In the genomic region with DNA sequence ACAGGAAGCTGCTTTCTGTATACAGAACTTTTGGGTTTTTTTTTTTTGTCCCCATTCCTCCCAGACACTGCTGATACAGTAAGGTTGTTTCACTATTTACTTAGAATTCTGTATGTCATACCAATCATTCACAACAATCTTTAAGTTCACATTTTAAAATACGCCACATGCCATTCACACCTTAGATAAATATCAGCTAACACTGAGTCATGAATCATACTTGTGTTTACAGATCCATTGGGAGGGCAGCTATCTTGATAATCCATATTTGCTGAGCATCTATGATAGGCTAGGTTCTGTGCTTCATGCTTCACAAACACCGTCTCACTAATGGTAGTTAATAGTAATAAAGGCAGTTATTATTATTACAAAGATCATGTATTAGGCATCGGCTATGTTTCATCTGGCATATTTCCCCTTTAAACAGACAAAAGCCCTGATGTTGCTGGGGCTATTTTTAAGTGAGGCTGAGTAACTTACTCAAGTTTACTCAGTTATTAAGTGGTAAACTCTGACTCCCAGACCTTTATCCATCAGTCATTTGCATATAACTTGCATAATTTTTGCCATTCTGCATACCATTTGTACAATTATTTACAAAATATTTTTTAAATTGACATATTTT, we compare ENCODE assay signal across 1 cellular context.
TF ChIP-seq lines count a peak whose summit lies in the region.

No MANE protein-coding gene starts in this region.

TF ChIP-seq in HepG2, 621 proteins besides CTCF, POLR2A, EP300 and RAD21 (continues in another document):
- TF ChIP-seq SP5 (CRISPR knock-in tag; IDR thresholded peaks at IDR 0.05; ENCODE audit: borderline replicate concordance, low read depth) (0 out of 2 replicates have a peak, but pooled peaks have one; percentile 20), DNMT1 (CRISPR knock-in tag; IDR thresholded peaks at IDR 0.05) (no peak), DNMT3B (CRISPR knock-in tag; conservative IDR thresholded peaks at IDR 0.05) (no peak), PAF1 (CRISPR knock-in tag; IDR thresholded peaks at IDR 0.05) (no peak), YEATS2 (CRISPR knock-in tag; IDR thresholded peaks at IDR 0.05; ENCODE audit: borderline replicate concordance) (no peak), ZBTB20 (CRISPR knock-in tag; IDR thresholded peaks at IDR 0.05; ENCODE audit: borderline replicate concordance, low read depth) (0 out of 2 replicates have a peak, but pooled peaks have one; percentile 43), ZNF446 (CRISPR knock-in tag; IDR thresholded peaks at IDR 0.05) (no peak), NR2F6 (IDR thresholded peaks at IDR 0.05) (peak; percentile 53), NR2F6 (CRISPR knock-in tag; IDR thresholded peaks at IDR 0.05) (0 out of 2 replicates have a peak, but pooled peaks have one; percentile 15), NFIC (IDR thresholded peaks at IDR 0.05; ENCODE audit: low read length) (peak; percentile 31; the same call in 1 of the 2 replicates), ZNF687 (CRISPR knock-in tag; IDR thresholded peaks at IDR 0.05) (no peak), GZF1 (CRISPR knock-in tag; IDR thresholded peaks at IDR 0.05) (no peak), NR2F1 (CRISPR knock-in tag; IDR thresholded peaks at IDR 0.05) (no peak), RARG (CRISPR knock-in tag; IDR thresholded peaks at IDR 0.05; ENCODE audit: low read depth) (no peak), ISL2 (CRISPR knock-in tag; IDR thresholded peaks at IDR 0.05) (peak; percentile 59; the same call in 1 of the 2 replicates), SNAPC2 (CRISPR knock-in tag; IDR thresholded peaks at IDR 0.05) (peak; percentile 31; the same call in 1 of the 2 replicates), ZNF232 (CRISPR knock-in tag; IDR thresholded peaks at IDR 0.05; ENCODE audit: borderline replicate concordance) (no peak), POLR2AphosphoS5 (IDR thresholded peaks at IDR 0.05; ENCODE audit: low read depth, low read length) (no peak), ZNF607 (CRISPR knock-in tag; IDR thresholded peaks at IDR 0.05; ENCODE audit: borderline replicate concordance) (no peak), CEBPB (IDR thresholded peaks at IDR 0.05; ENCODE audit: borderline replicate concordance, low read depth, low read length) (no peak), POGZ (CRISPR knock-in tag; IDR thresholded peaks at IDR 0.05) (no peak), RFX5 (IDR thresholded peaks at IDR 0.05; ENCODE audit: low read depth, low read length) (no peak), RFX3 (CRISPR knock-in tag; IDR thresholded peaks at IDR 0.05) (no peak), SMYD3 (CRISPR knock-in tag; IDR thresholded peaks at IDR 0.05) (no peak), ZSCAN12 (CRISPR knock-in tag; IDR thresholded peaks at IDR 0.05) (no peak), ZNF773 (CRISPR knock-in tag; IDR thresholded peaks at IDR 0.05; ENCODE audit: borderline replicate concordance) (no peak), BHLHE40 (IDR thresholded peaks at IDR 0.05; ENCODE audit: low read length) (peak; percentile 43; the same call in 1 of the 2 replicates), TAF1 (CRISPR knock-in tag; IDR thresholded peaks at IDR 0.05) (no peak), HDAC1 (CRISPR knock-in tag; IDR thresholded peaks at IDR 0.05) (peak; percentile 47), AGO1 (IDR thresholded peaks at IDR 0.05; ENCODE audit: low read depth, low read length, poor library complexity, severe bottlenecking) (no peak), ATF7 (IDR thresholded peaks at IDR 0.05) (no peak), ATF7 (CRISPR knock-in tag; IDR thresholded peaks at IDR 0.05) (no peak), GTF2F1 (IDR thresholded peaks at IDR 0.05; ENCODE audit: low read length) (no peak), KAT8 (CRISPR knock-in tag; IDR thresholded peaks at IDR 0.05) (no peak), SOX5 (CRISPR knock-in tag; IDR thresholded peaks at IDR 0.05; ENCODE audit: borderline replicate concordance) (peak; percentile 63; the same call in 1 of the 2 replicates), HHEX (CRISPR knock-in tag; IDR thresholded peaks at IDR 0.05) (peak; percentile 85), KLF13 (CRISPR knock-in tag; IDR thresholded peaks at IDR 0.05) (no peak), RFX1 (IDR thresholded peaks at IDR 0.05) (no peak), RXRA (CRISPR knock-in tag; IDR thresholded peaks at IDR 0.05) (no peak), CCDC6 (CRISPR knock-in tag; IDR thresholded peaks at IDR 0.05) (no peak), TEAD2 (CRISPR knock-in tag; IDR thresholded peaks at IDR 0.05) (no peak), GMEB2 (CRISPR knock-in tag; IDR thresholded peaks at IDR 0.05; ENCODE audit: low read depth) (no peak), FOXK1 (CRISPR knock-in tag; IDR thresholded peaks at IDR 0.05; ENCODE audit: borderline replicate concordance, low read depth) (no peak), PREB (CRISPR knock-in tag; IDR thresholded peaks at IDR 0.05) (no peak), RARA (CRISPR knock-in tag; IDR thresholded peaks at IDR 0.05) (peak; percentile 74), ZNF713 (CRISPR knock-in tag; IDR thresholded peaks at IDR 0.05) (no peak), NFYC (CRISPR knock-in tag; IDR thresholded peaks at IDR 0.05) (no peak), SALL2 (CRISPR knock-in tag; IDR thresholded peaks at IDR 0.05) (no peak), MTF1 (CRISPR knock-in tag; IDR thresholded peaks at IDR 0.05) (no peak), ZNF780A (CRISPR knock-in tag; IDR thresholded peaks at IDR 0.05) (no peak), FLYWCH1 (CRISPR knock-in tag; IDR thresholded peaks at IDR 0.05) (no peak), PPARG (CRISPR knock-in tag; conservative IDR thresholded peaks at IDR 0.05) (no peak), ZNF841 (CRISPR knock-in tag; IDR thresholded peaks at IDR 0.05; ENCODE audit: borderline replicate concordance) (no peak), TAF15 (IDR thresholded peaks at IDR 0.05; ENCODE audit: low read depth, low read length, poor library complexity, severe bottlenecking) (no peak), MBD4 (IDR thresholded peaks at IDR 0.05; ENCODE audit: borderline replicate concordance, low read length) (peak; percentile 41; the same call in 1 of the 2 replicates), PITX1 (CRISPR knock-in tag; IDR thresholded peaks at IDR 0.05) (0 out of 2 replicates have a peak, but pooled peaks have one; percentile 25), GATA4 (IDR thresholded peaks at IDR 0.05; ENCODE audit: borderline replicate concordance, low read depth) (peak; percentile 28; the same call in 1 of the 2 replicates), SOX6 (IDR thresholded peaks at IDR 0.05) (no peak), SOX6 (CRISPR knock-in tag; IDR thresholded peaks at IDR 0.05) (peak; percentile 53; the same call in 1 of the 2 replicates), ATF4 (CRISPR knock-in tag; IDR thresholded peaks at IDR 0.05) (peak in 1 of 2 experiments; percentile 63; a peak in 1 of 4 replicates), EEA1 (CRISPR knock-in tag; IDR thresholded peaks at IDR 0.05; ENCODE audit: borderline replicate concordance) (no peak)
- TF ChIP-seq, protein P1, sequence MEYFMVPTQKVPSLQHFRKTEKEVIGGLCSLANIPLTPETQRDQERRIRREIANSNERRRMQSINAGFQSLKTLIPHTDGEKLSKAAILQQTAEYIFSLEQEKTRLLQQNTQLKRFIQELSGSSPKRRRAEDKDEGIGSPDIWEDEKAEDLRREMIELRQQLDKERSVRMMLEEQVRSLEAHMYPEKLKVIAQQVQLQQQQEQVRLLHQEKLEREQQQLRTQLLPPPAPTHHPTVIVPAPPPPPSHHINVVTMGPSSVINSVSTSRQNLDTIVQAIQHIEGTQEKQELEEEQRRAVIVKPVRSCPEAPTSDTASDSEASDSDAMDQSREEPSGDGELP (IDR thresholded peaks at IDR 0.05; ENCODE audit: borderline replicate concordance, low read depth) = no peak
- TF ChIP-seq, protein P2, sequence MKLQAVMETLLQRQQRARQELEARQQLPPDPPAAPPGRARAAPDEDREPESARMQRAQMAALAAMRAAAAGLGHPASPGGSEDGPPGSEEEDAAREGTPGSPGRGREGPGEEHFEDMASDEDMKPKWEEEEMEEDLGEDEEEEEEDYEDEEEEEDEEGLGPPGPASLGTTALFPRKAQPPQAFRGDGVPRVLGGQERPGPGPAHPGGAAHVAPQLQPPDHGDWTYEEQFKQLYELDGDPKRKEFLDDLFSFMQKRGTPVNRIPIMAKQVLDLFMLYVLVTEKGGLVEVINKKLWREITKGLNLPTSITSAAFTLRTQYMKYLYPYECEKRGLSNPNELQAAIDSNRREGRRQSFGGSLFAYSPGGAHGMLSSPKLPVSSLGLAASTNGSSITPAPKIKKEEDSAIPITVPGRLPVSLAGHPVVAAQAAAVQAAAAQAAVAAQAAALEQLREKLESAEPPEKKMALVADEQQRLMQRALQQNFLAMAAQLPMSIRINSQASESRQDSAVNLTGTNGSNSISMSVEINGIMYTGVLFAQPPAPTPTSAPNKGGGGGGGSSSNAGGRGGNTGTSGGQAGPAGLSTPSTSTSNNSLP (IDR thresholded peaks at IDR 0.05; ENCODE audit: low read depth, low read length) = peak; percentile 90
- TF ChIP-seq, protein P3, sequence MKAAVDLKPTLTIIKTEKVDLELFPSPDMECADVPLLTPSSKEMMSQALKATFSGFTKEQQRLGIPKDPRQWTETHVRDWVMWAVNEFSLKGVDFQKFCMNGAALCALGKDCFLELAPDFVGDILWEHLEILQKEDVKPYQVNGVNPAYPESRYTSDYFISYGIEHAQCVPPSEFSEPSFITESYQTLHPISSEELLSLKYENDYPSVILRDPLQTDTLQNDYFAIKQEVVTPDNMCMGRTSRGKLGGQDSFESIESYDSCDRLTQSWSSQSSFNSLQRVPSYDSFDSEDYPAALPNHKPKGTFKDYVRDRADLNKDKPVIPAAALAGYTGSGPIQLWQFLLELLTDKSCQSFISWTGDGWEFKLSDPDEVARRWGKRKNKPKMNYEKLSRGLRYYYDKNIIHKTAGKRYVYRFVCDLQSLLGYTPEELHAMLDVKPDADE (CRISPR knock-in tag; IDR thresholded peaks at IDR 0.05) = no peak
